Comparison of ENCODE assay signal across 8 cellular contexts in genomic region chr2:112181571-112182290, GRCh38. TPM values are rescaled to one million over a fixed set of nuclear protein-coding genes. Genes with fewer than 3 reads are reported as not detected.
DNase-seq lines count a peak whose midpoint lies in the region; ATAC-seq and TF ChIP-seq lines count a peak whose summit lies in the region.

No MANE protein-coding gene starts in this region.

- H3K27ac Mint-ChIP-seq in activated CD4-positive, alpha-beta T cell treated with anti-CD3 and anti-CD28 coated beads, Interleukin-2, amount 10 ng/mL, durations not matched to agents 7 days and 5 days = peak overlapping the region; percentile 90

- no peaks in the 10 kb centered on the region for H3K9me3 ChIP-seq in esophagus (ENCODE audit: control insufficient read depth in 2 of 2, insufficient read depth in 1 of 2, low read depth in 1 of 2, low read length in 1 of 2)
- no peaks in the 10 kb centered on the region for H3K9me3 ChIP-seq in BE2C

- ATAC-seq in GM18511 (IDR thresholded peaks at IDR 0.05; ENCODE audit: unreplicated experiment) = no peak

- H3K4me3 Mint-ChIP-seq in activated CD4-positive, alpha-beta T cell treated with anti-CD3 and anti-CD28 coated beads, Interleukin-2, amount 10 ng/mL, durations not matched to agents 7 days and 5 days = peak overlapping the region; percentile 78

- no peak overlapping the region for H3K27ac ChIP-seq in esophagus (ENCODE audit: low read depth in 2 of 2, low read length in 1 of 2)

- peaks cover 21% of the 10 kb centered on the region for H3K36me3 Mint-ChIP-seq in activated CD4-positive, alpha-beta T cell treated with anti-CD3 and anti-CD28 coated beads, Interleukin-2, amount 10 ng/mL, durations not matched to agents 7 days and 5 days (ENCODE audit: low read depth)

- DNase-seq in NCI-H128 (lab: John Stamatoyannopoulos, UW; ENCODE audit: unreplicated experiment) (peak; percentile 60), BE2C (no peak), NCI-H1694 (lab: John Stamatoyannopoulos, UW) (no peak), RKO (ENCODE audit: low spot score) (no peak)
- peak; percentile 50 for DNase-seq in activated CD4-positive, alpha-beta T cell treated with anti-CD3 and anti-CD28 coated beads, Interleukin-2, amount 10 ng/mL, durations not matched to agents 7 days and 5 days
- peak; percentile 49 to 67 for DNase-seq in stimulated activated CD4-positive, alpha-beta T cell treated with anti-CD3 and anti-CD28 coated beads, Interleukin-2, amount 100 ng/mL, for 48 hours

- no peaks in the 10 kb centered on the region for H3K4me1 ChIP-seq in esophagus (ENCODE audit: control insufficient read depth in 2 of 2, insufficient read depth in 2 of 2, low read length in 1 of 2)
- H3K4me1 ChIP-seq in BE2C = no peaks in the 10 kb centered on the region

- H3K27me3 ChIP-seq in esophagus (ENCODE audit: control insufficient read depth in 1 of 2, insufficient read depth in 2 of 2, low read length in 2 of 2) = peaks cover 0 to 9% of the 10 kb centered on the region in 2 donors
- no peaks in the 10 kb centered on the region for H3K27me3 ChIP-seq in BE2C

- H3K4me3 ChIP-seq in esophagus (ENCODE audit: low read depth in 1 of 2, low read length in 2 of 2) = peak overlapping the region; percentile 12 to 18
- H3K4me3 ChIP-seq in BE2C (ENCODE audit: low read depth, low read length) = no peak overlapping the region

- 21 to 32% methylated on average over 53 to 54 of the region's 54 CpGs for WGBS in esophagus, 2 donors

- no peak for TF ChIP-seq CTCF in BE2C (IDR thresholded peaks at IDR 0.05; ENCODE audit: low read depth, low read length)

- POLR2A ChIA-PET in activated CD4-positive, alpha-beta T cell treated with anti-CD3 and anti-CD28 coated beads, Interleukin-2, amount 10 ng/mL, durations not matched to agents 7 days and 5 days (lab: Charles Lee) = interaction anchor here (0.6 to 1.2 kb wide), 2 partner anchors 26 to 55 kb away, joined by 3 to 4 read pairs; no protein-coding TSS in a partner anchor

- peaks cover 2% of the 10 kb centered on the region for H3K27me3 Mint-ChIP-seq in activated CD4-positive, alpha-beta T cell treated with anti-CD3 and anti-CD28 coated beads, Interleukin-2, amount 10 ng/mL, durations not matched to agents 7 days and 5 days

- no peaks in the 10 kb centered on the region for H3K36me3 ChIP-seq in esophagus (ENCODE audit: control insufficient read depth in 2 of 2, insufficient read depth in 2 of 2, low read length in 1 of 2)
- H3K36me3 ChIP-seq in BE2C = no peaks in the 10 kb centered on the region

- peaks cover 47% of the 10 kb centered on the region for H3K4me1 Mint-ChIP-seq in activated CD4-positive, alpha-beta T cell treated with anti-CD3 and anti-CD28 coated beads, Interleukin-2, amount 10 ng/mL, durations not matched to agents 7 days and 5 days

- CTCF ChIA-PET in activated CD4-positive, alpha-beta T cell treated with anti-CD3 and anti-CD28 coated beads, Interleukin-2, amount 10 ng/mL, durations not matched to agents 7 days and 5 days (lab: Charles Lee) = interaction anchor here (0.9 to 3.2 kb wide), 11 partner anchors 9 to 401 kb away, joined by 3 to 15 read pairs (median 5); no protein-coding TSS in a partner anchor

- peaks cover 3% of the 10 kb centered on the region for H3K9me3 Mint-ChIP-seq in activated CD4-positive, alpha-beta T cell treated with anti-CD3 and anti-CD28 coated beads, Interleukin-2, amount 10 ng/mL, durations not matched to agents 7 days and 5 days

RNA-seq across cellular contexts. Expression of gene FBLN7, which starts 43.5 kb away (rescaled TPM):
- 1 to 10 TPM; 7.9 to 8.3 TPM for total RNA-seq in activated CD4-positive, alpha-beta T cell treated with anti-CD3 and anti-CD28 coated beads, Interleukin-2, amount 10 ng/mL, durations not matched to agents 7 days and 5 days
- under 1 TPM; 0.14 to 0.33 TPM for polyA plus RNA-seq in esophagus
- polyA plus RNA-seq in BE2C (2012; ENCODE audit: insufficient read depth, insufficient read length, low read depth) = not detected

Comparison
In these comparisons a context has a peak if more than half of its experiments do, and no peak if none do; other contexts are left out.
1. DNase-seq: peak in NCI-H128 (single experiment), activated CD4-positive, alpha-beta T cell treated with anti-CD3 and anti-CD28 coated beads, Interleukin-2, amount 10 ng/mL, durations not matched to agents 7 days and 5 days (single experiment) and stimulated activated CD4-positive, alpha-beta T cell treated with anti-CD3 and anti-CD28 coated beads, Interleukin-2, amount 100 ng/mL, for 48 hours (2 of 2); none in BE2C (single experiment), NCI-H1694 (single experiment) and RKO (single experiment).